ENCODE assay signal across 6 cellular contexts in the genomic region with DNA sequence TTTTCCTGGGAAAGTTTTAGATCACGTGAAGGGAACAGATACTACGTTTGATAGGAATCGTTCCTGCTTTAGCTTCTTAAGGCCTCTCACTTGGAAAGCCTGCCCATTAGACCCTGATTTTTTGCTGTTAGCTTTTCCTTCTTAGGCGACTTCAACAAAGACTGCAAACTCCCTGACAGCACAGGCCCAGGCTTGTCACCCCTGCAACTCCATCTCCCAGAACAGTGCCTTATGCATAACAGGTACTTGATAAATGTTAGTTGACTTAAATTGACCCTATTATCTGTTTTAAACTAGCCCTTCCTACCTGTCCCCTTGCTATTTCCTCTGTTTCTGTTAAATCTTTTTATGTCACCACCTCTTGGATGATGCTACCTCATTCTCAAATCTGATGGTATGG. TPM values are rescaled to one million over a fixed set of nuclear protein-coding genes. Genes with fewer than 3 reads are reported as not detected.
"Had no signal": no experiment of that assay in that cellular context is flagged by ENCODE, and none has a peak within 500 bp of the region (broad histone marks: within the 10 kb centered on the region; RNA-seq: fewer than 3 reads in every experiment).

No MANE protein-coding gene starts in this region.

RNA-seq across cellular contexts. Expression of a gene that starts 7.6 kb away (rescaled TPM):
- total RNA-seq: HT1080, M059J, OCI-LY7, Right ventricle myocardium inferior, SJCRH30 had no signal
- polyA plus RNA-seq: K562 had no signal
